8 cellular contexts compared by ENCODE assay signal in the genomic region with DNA sequence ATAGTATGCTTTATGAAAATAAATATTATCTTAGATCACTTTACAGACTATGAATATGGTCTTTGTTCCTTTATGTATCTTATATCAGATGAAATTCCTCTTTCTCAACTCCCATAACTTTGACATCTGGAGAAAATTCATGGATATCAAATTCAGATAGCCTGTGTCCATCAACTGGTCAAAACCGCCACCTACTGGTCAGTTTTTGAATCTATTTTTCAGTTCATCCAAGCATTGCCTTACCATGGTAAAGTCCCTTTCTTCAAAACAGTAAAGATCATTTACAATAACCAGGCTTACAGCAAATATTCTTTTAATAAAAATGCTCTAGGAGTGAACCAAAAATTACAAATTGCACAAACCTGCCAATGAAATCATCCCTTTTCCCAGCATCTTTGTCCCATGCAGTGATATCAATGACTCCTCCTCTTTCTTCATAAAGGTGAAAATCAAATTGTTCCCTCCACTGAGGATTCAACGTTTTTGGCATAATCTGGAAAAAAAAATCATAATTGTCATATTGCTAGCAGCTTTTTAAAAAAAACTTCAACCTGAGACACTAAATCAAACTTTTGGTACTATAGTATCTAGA.
DNase-seq lines count a peak whose midpoint lies in the region; FAIRE-seq and TF ChIP-seq lines count a peak whose summit lies in the region.

No MANE protein-coding gene starts in this region.

- no peaks in the 10 kb centered on the region for H3K36me3 ChIP-seq in iPS DF 6.9 (ENCODE audit: control insufficient read depth, insufficient read depth, low read length)

- DNase-seq in EL, result peak; percentile 38
- DNase-seq in HPDE6-E6E7 (ENCODE audit: extremely low spot score), result peak; percentile 11
- peak; percentile 20 for DNase-seq in iPS DF 6.9 (ENCODE audit: low read depth, low spot score)
- DNase-seq in NCI-H1105 (lab: John Stamatoyannopoulos, UW), result no peak
- no peak for DNase-seq in GM12891 (ENCODE audit: insufficient read length, low spot score)
- no peak for DNase-seq in NCI-H2171 treated with DMSO at 0.1 percent for 48 hours (lab: John Stamatoyannopoulos, UW)

- H3K4me1 ChIP-seq in iPS DF 6.9 (ENCODE audit: control insufficient read depth, insufficient read depth, low read length), result no peaks in the 10 kb centered on the region

- TF ChIP-seq POLR2A in GM12891 (IDR thresholded peaks at IDR 0.05; ENCODE audit: low read depth, low read length), result no peak

- H3K27ac ChIP-seq in VCaP (no peak overlapping the region), iPS DF 6.9 (ENCODE audit: low read length) (no peak overlapping the region)

- no peaks in the 10 kb centered on the region for H3K9me3 ChIP-seq in iPS DF 6.9 (ENCODE audit: control insufficient read depth, insufficient read depth, low read length)

- no peak overlapping the region for H3K4me3 ChIP-seq in iPS DF 6.9 (ENCODE audit: low read length)

- peak; percentile 70 for TF ChIP-seq CTCF in VCaP (conservative IDR thresholded peaks at IDR 0.05)

- no CpG with 5 or more reads among the region's 2 CpGs for WGBS in iPS DF 6.9 (ENCODE audit: insufficient coverage, insufficient read length)

- FAIRE-seq in A204.1 (lab: Jason Lieb, UNC) (peak; percentile 94), GM12891 (lab: Jason Lieb, UNC) (no peak)

- H3K27me3 ChIP-seq in iPS DF 6.9 (ENCODE audit: control insufficient read depth, insufficient read depth, low read length), result no peaks in the 10 kb centered on the region

TF ChIP-seq in GM12891, 5 proteins besides CTCF, POLR2A, EP300 and RAD21:
- no peak for TF ChIP-seq TAF1 (IDR thresholded peaks at IDR 0.05; ENCODE audit: low read depth, low read length)
- TF ChIP-seq SPI1 (IDR thresholded peaks at IDR 0.05; ENCODE audit: low read depth, low read length), result no peak
- no peak for TF ChIP-seq PAX5 (IDR thresholded peaks at IDR 0.05; ENCODE audit: insufficient read depth, low read length, severe bottlenecking)
- TF ChIP-seq POLR2AphosphoS5 (IDR thresholded peaks at IDR 0.05; ENCODE audit: low read depth, low read length), result no peak
- TF ChIP-seq POU2F2 (IDR thresholded peaks at IDR 0.05; ENCODE audit: low read depth, low read length), result no peak

Comparison
In these comparisons a context has a peak if more than half of its experiments do, and no peak if none do; other contexts are left out.
1. DNase-seq: peak in EL (single experiment), HPDE6-E6E7 (single experiment) and iPS DF 6.9 (single experiment); none in NCI-H1105 (single experiment), GM12891 (single experiment) and NCI-H2171 treated with DMSO at 0.1 percent for 48 hours (single experiment).